In the genomic region with DNA sequence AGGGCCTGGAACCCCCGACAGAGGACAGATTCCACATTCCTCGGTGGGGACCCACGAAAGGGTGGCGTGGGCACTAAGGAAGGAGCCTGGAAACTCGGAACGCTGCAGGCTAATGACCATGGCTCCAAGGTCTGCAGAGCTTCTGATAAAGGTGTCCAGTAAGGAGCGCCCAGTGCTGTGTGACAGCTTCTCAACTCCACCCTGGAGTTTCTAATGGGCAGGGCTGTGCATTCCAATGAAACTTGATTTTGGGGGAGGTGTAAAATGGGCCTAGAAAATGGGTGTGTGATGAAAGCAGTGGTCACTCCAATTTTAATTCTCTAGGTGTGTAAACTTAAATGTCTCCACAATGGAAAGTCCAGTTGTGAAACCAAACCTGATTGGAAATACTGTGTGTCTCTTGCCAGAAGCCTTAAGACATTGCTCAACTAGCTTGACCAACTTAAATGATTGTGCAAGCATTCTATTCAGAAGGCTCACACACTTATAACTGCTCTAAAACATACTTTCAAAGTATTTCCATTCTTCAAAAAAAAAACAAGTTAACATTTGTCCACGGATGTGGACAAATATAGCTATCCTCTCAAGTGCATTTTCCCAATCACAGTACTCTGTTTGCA, we compare ENCODE assay signal across 1 cellular context.
TF ChIP-seq lines count a peak whose summit lies in the region.

No MANE protein-coding gene starts in this region.

TF ChIP-seq in IMR-90, 13 proteins besides CTCF, POLR2A, EP300 and RAD21:
- no peak for TF ChIP-seq RFX5 (IDR thresholded peaks at IDR 0.05; ENCODE audit: low read depth, low read length)
- TF ChIP-seq CEBPB (IDR thresholded peaks at IDR 0.05; ENCODE audit: low read depth, low read length), result peak; percentile 80
